In genomic region chr2:9949992-9950520, GRCh38 we compare ENCODE assay signal across 9 cellular contexts. TPM values are rescaled to one million over a fixed set of nuclear protein-coding genes. Genes with fewer than 3 reads are reported as not detected.
DNase-seq lines count a peak whose midpoint lies in the region; TF ChIP-seq lines count a peak whose summit lies in the region.
"Had no signal": no experiment of that assay in that cellular context is flagged by ENCODE, and none has a peak within 500 bp of the region (broad histone marks: within the 10 kb centered on the region; RNA-seq: fewer than 3 reads in every experiment).

No MANE protein-coding gene starts in this region.

- H3K9me3 ChIP-seq in WERI-Rb-1 (ENCODE audit: severe bottlenecking) (no peaks in the 10 kb centered on the region), hepatocyte (ENCODE audit: low read depth) (no peaks in the 10 kb centered on the region)

- no peak for DNase-seq in activated T-cell treated with anti-CD3 and anti-CD28 coated beads, Interleukin-2, amount 50 U/mL, for 24 hours
- DNase-seq in activated T-cell treated with anti-CD3 and anti-CD28 coated beads, Interleukin-2, amount 50 U/mL, for 1 hour = no peak
- DNase-seq in WERI-Rb-1 (no peak), hepatocyte (ENCODE audit: low spot score) (no peak), NCI-H2227 (lab: John Stamatoyannopoulos, UW; ENCODE audit: unreplicated experiment) (no peak), hippocampal formation (lab: John Stamatoyannopoulos, UW) (no peak), COLO668 (lab: John Stamatoyannopoulos, UW; ENCODE audit: unreplicated experiment) (no peak)
- DNase-seq: ACHN had no signal

- H3K27ac ChIP-seq in WERI-Rb-1 (no peak overlapping the region), hepatocyte (no peak overlapping the region), skin epidermis (peak overlapping the region in 15 of 21 experiments; percentile 73 to 95 (median 84))

- H3K4me1 ChIP-seq in hepatocyte (ENCODE audit: insufficient read depth) = peaks cover 20% of the 10 kb centered on the region

- no peak overlapping the region for H2AFZ ChIP-seq in hepatocyte

- H3K4me1 Mint-ChIP-seq in activated T-cell treated with anti-CD3 and anti-CD28 coated beads, Interleukin-2, amount 50 U/mL, for 24 hours (ENCODE audit: low read depth) = peaks cover 6% of the 10 kb centered on the region

- no peaks in the 10 kb centered on the region for H3K9me2 ChIP-seq in hepatocyte (replicated peaks; ENCODE audit: insufficient read depth)

- whole genome bisulfite sequencing in hepatocyte (ENCODE audit: low lambda C conversion rate, missing lambda C conversion rate) = 96% methylated on average over 12 of the region's 14 CpGs

- peak overlapping the region; percentile 89 for H3K4me2 ChIP-seq in hepatocyte

- H3K4me3 ChIP-seq in WERI-Rb-1 (ENCODE audit: low read depth, low read length) (peak overlapping the region; percentile 58; the same call in 1 of the 2 replicates), hepatocyte (no peak overlapping the region), skin epidermis (peak overlapping the region in 5 of 7 experiments; percentile 58 to 90 (median 66))

- H4K20me1 ChIP-seq in hepatocyte (ENCODE audit: insufficient read depth, poor library complexity, severe bottlenecking) = no peaks in the 10 kb centered on the region

- no peaks in the 10 kb centered on the region for H3K9me3 Mint-ChIP-seq in activated T-cell treated with anti-CD3 and anti-CD28 coated beads, Interleukin-2, amount 50 U/mL, for 24 hours

- H3K27ac Mint-ChIP-seq in activated T-cell treated with anti-CD3 and anti-CD28 coated beads, Interleukin-2, amount 50 U/mL, for 24 hours = no peak overlapping the region

- peaks cover 63% of the 10 kb centered on the region for H3K27me3 Mint-ChIP-seq in activated T-cell treated with anti-CD3 and anti-CD28 coated beads, Interleukin-2, amount 50 U/mL, for 24 hours

- no peak for TF ChIP-seq CTCF in WERI-Rb-1 (IDR thresholded peaks at IDR 0.05; ENCODE audit: low read depth, low read length)
- TF ChIP-seq CTCF in hepatocyte (IDR thresholded peaks at IDR 0.05; ENCODE audit: poor library complexity) = no peak

- peaks cover 3% of the 10 kb centered on the region for H3K79me2 ChIP-seq in hepatocyte

- H3K27me3 ChIP-seq in WERI-Rb-1 (ENCODE audit: insufficient read depth, low read depth, severe bottlenecking) = no peaks in the 10 kb centered on the region
- no peaks in the 10 kb centered on the region for H3K27me3 ChIP-seq in hepatocyte

- H3K36me3 ChIP-seq in WERI-Rb-1 (peaks cover 3% of the 10 kb centered on the region), hepatocyte (replicated peaks; ENCODE audit: insufficient read depth, low read depth) (no peaks in the 10 kb centered on the region)

- H3K36me3 Mint-ChIP-seq in activated T-cell treated with anti-CD3 and anti-CD28 coated beads, Interleukin-2, amount 50 U/mL, for 24 hours (ENCODE audit: low read depth) = no peaks in the 10 kb centered on the region

- H3K4me3 Mint-ChIP-seq in activated T-cell treated with anti-CD3 and anti-CD28 coated beads, Interleukin-2, amount 50 U/mL, for 24 hours = peak overlapping the region; percentile 71

RNA-seq across cellular contexts. Expression of gene GRHL1, which starts 1.4 kb away (rescaled TPM):
- 10.0 and 10.9 TPM in 2 replicates for total RNA-seq in hepatocyte
- polyA plus RNA-seq in hepatocyte = 4.0 and 9.5 TPM in 2 replicates

Comparison
In these comparisons a context has a peak if more than half of its experiments do, and no peak if none do; other contexts are left out.
1. H3K27ac ChIP-seq: peak in skin epidermis (15 of 21); none in WERI-Rb-1 (single experiment) and hepatocyte (single experiment).